In the genomic region with DNA sequence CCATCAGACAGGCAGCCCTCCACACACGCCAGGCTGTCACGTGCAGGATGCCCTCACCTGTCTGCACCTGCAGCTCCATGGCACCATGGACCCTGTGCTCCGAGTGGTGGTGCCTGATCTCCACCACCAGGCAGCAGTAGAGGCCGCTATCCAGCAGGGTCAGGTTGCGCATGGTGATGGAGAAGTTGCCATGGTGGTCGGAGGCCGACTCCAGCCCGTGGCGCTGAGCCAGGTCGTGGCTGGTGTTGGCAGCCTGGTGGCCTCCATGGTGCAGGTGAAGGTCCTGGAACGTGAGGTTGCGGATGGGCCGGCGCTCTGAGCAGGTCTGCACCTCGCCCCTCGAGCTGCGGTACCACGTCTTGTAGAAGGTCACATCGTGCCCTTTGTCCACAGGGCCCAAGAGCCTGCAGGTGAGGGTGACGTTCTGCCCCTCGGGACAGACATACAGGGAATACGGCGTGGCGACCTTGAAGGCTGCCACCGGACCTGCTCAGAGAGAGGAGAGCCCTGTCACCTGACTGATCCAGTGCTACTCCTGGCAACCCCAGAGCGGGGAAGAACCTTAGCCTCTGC, we compare ENCODE assay signal across 10 cellular contexts. TPM values are rescaled to one million over a fixed set of nuclear protein-coding genes. Genes with fewer than 3 reads are reported as not detected.
DNase-seq lines count a peak whose midpoint lies in the region; ATAC-seq and TF ChIP-seq lines count a peak whose summit lies in the region.
"Had no signal": no experiment of that assay in that cellular context is flagged by ENCODE, and none has a peak within 500 bp of the region (broad histone marks: within the 10 kb centered on the region; RNA-seq: fewer than 3 reads in every experiment).

No MANE protein-coding gene starts in this region.

- peak overlapping the region; percentile 48; the same call in 1 of the 2 replicates for H3K4ac ChIP-seq in IMR-90 (ENCODE audit: low read depth, low read length)

- ATAC-seq in DND-41 (ENCODE audit: insufficient read depth, low read depth) = no peak
- no peak for ATAC-seq in IMR-90 (ENCODE audit: low read depth)
- ATAC-seq in naive thymus-derived CD4-positive, alpha-beta T cell = no peak
- ATAC-seq in GM19351 (IDR thresholded peaks at IDR 0.05; ENCODE audit: unreplicated experiment) = no peak
- no peak for ATAC-seq in HG03039 (IDR thresholded peaks at IDR 0.05; ENCODE audit: unreplicated experiment)

- no peak overlapping the region for H3K18ac ChIP-seq in IMR-90 (ENCODE audit: low read depth, low read length)

- H3K9ac ChIP-seq in DND-41 (ENCODE audit: low read depth, low read length) = no peak overlapping the region
- H3K9ac ChIP-seq in IMR-90 (ENCODE audit: low read depth, low read length) = no peak overlapping the region

- DNase-seq in DND-41 = no peak
- no peak for DNase-seq in IMR-90
- no peak for DNase-seq in cardiac fibroblast (ENCODE audit: low read depth in 2 of 2)
- no peak for DNase-seq in naive thymus-derived CD4-positive, alpha-beta T cell
- DNase-seq in NCI-H2029 treated with DMSO at 0.1 percent for 48 hours (lab: John Stamatoyannopoulos, UW) = no peak
- DNase-seq in vagina (ENCODE audit: extremely low spot score in 2 of 2) = no peak
- DNase-seq: Calu3, NCI-H1436 had no signal

- TF ChIP-seq RAD21 in IMR-90 (IDR thresholded peaks at IDR 0.05; ENCODE audit: low read length) = no peak

- H2AFZ ChIP-seq in DND-41 (ENCODE audit: low read depth, low read length) = no peak overlapping the region
- peak overlapping the region; percentile 24 for H2AFZ ChIP-seq in IMR-90 (replicated peaks; ENCODE audit: low read length, poor library complexity)

- H3K4me1 ChIP-seq in DND-41 (ENCODE audit: insufficient read depth, low read length) = peaks cover 24% of the 10 kb centered on the region
- peaks cover 33% of the 10 kb centered on the region for H3K4me1 ChIP-seq in IMR-90 (ENCODE audit: control insufficient read depth, insufficient read depth, low read length)
- peaks cover 77 to 86% of the 10 kb centered on the region in 2 donors for H3K4me1 ChIP-seq in naive thymus-derived CD4-positive, alpha-beta T cell (ENCODE audit: control insufficient read depth in 2 of 2, insufficient read depth in 2 of 2, low read length in 2 of 2)
- H3K4me1 ChIP-seq in vagina = peaks cover 93% of the 10 kb centered on the region

- H3K4me3 ChIP-seq in DND-41 (ENCODE audit: low read depth in 1 of 2, low read length in 2 of 2) (no peak overlapping the region), IMR-90 (ENCODE audit: insufficient read depth, low read depth, low read length) (no peak overlapping the region), cardiac fibroblast (replicated peaks in 1 of 2; ENCODE audit: low read depth in 2 of 2, low read length in 2 of 2) (no peak overlapping the region), vagina (no peak overlapping the region)
- H3K4me3 ChIP-seq in naive thymus-derived CD4-positive, alpha-beta T cell (ENCODE audit: low read length) = no peak overlapping the region

- H3K27me3 ChIP-seq in DND-41 (ENCODE audit: insufficient read depth, low read length, poor library complexity) (no peaks in the 10 kb centered on the region), IMR-90 (ENCODE audit: control insufficient read depth, insufficient read depth, low read length) (no peaks in the 10 kb centered on the region; the same call in 1 of the 2 replicates), vagina (no peaks in the 10 kb centered on the region)
- no peaks in the 10 kb centered on the region for H3K27me3 ChIP-seq in naive thymus-derived CD4-positive, alpha-beta T cell (ENCODE audit: control insufficient read depth in 2 of 2, insufficient read depth in 2 of 2, low read length in 2 of 2)

- H3K36me3 ChIP-seq in DND-41 (ENCODE audit: insufficient read depth, low read length) = peaks cover 12% of the 10 kb centered on the region
- peaks cover 8% of the 10 kb centered on the region; the same call in 1 of the 2 replicates for H3K36me3 ChIP-seq in IMR-90 (ENCODE audit: control insufficient read depth, insufficient read depth, low read length)
- H3K36me3 ChIP-seq in naive thymus-derived CD4-positive, alpha-beta T cell (ENCODE audit: control insufficient read depth in 2 of 3, insufficient read depth in 3 of 3, low read length in 3 of 3) = peaks cover 0 to 68% (median 14%) of the 10 kb centered on the region in 3 experiments
- H3K36me3 ChIP-seq in vagina = peaks cover 0 to 30% of the 10 kb centered on the region in 2 donors

- H2BK120ac ChIP-seq in IMR-90 (ENCODE audit: low read depth, low read length) = peak overlapping the region; percentile 7; the same call in 1 of the 2 replicates

- H3K9me1 ChIP-seq in IMR-90 (ENCODE audit: insufficient read depth, low read length) = peaks cover 22% of the 10 kb centered on the region

- H3K9me3 Mint-ChIP-seq in naive thymus-derived CD4-positive, alpha-beta T cell = no peaks in the 10 kb centered on the region

- H3K9me3 ChIP-seq in DND-41 (ENCODE audit: insufficient read depth, low read length, severe bottlenecking) (no peaks in the 10 kb centered on the region), IMR-90 (ENCODE audit: control insufficient read depth, insufficient read depth, low read length) (no peaks in the 10 kb centered on the region), vagina (no peaks in the 10 kb centered on the region)
- H3K9me3 ChIP-seq in naive thymus-derived CD4-positive, alpha-beta T cell (ENCODE audit: control insufficient read depth in 2 of 3, low read length in 3 of 3) = no peaks in the 10 kb centered on the region

- no peaks in the 10 kb centered on the region; a peak in 1 of 4 replicates for H3K79me1 ChIP-seq in IMR-90 (ENCODE audit: low read depth in 1 of 2, low read length in 2 of 2)

- in situ Hi-C loops in IMR-90 (cut with MboI; ENCODE audit: low sequenced_read_pairs) = no loop called here

- 0 out of 2 replicates have a peak, but pooled peaks cover 4% of the 10 kb centered on the region for H4K20me1 ChIP-seq in DND-41 (ENCODE audit: insufficient read depth, low read length)
- H4K20me1 ChIP-seq in IMR-90 (ENCODE audit: insufficient read depth, low read length) = no peaks in the 10 kb centered on the region

- H3K79me2 ChIP-seq in DND-41 (ENCODE audit: insufficient read depth, low read length) = no peaks in the 10 kb centered on the region

- BruUV-seq in IMR-90 (replicated peaks; lab: Mats Ljungman, UMichigan) = no TSS peak

- CTCF ChIA-PET in IMR-90 (lab: Yijun Ruan, JAX) = no interaction called here
- CTCF ChIA-PET in naive thymus-derived CD4-positive, alpha-beta T cell (lab: Charles Lee) = interaction anchor here (1.1 to 2.1 kb wide), 3 partner anchors 13 to 54 kb away, joined by 3 to 4 read pairs (median 4); no protein-coding TSS in a partner anchor

- no peak for TF ChIP-seq POLR2A in IMR-90 (IDR thresholded peaks at IDR 0.05; ENCODE audit: low read depth, low read length)
- no peak for TF ChIP-seq POLR2A in vagina (IDR thresholded peaks at IDR 0.05)

- H3K4me2 ChIP-seq in DND-41 (ENCODE audit: insufficient read depth, low read length) (no peak overlapping the region), IMR-90 (ENCODE audit: low read depth, low read length) (no peak overlapping the region)

- peak overlapping the region; percentile 27; the same call in 1 of the 2 replicates for H2AK5ac ChIP-seq in IMR-90 (ENCODE audit: low read depth, low read length)

- H2AK9ac ChIP-seq in IMR-90 (replicated peaks; ENCODE audit: low read depth, low read length, poor library complexity) = no peak overlapping the region

- peak overlapping the region; percentile 13; the same call in 1 of the 2 replicates for H4K91ac ChIP-seq in IMR-90 (ENCODE audit: insufficient read depth, low read depth, low read length)

- H3K56ac ChIP-seq in IMR-90 (ENCODE audit: extremely low read depth, insufficient read depth, low read length) = no peak overlapping the region

- TF ChIP-seq CTCF in DND-41 (IDR thresholded peaks at IDR 0.05; ENCODE audit: borderline replicate concordance, extremely low read depth, low read length, poor library complexity, severe bottlenecking) (peak; percentile 37), IMR-90 (conservative IDR thresholded peaks at IDR 0.05; ENCODE audit: low read depth, low read length) (no peak), cardiac fibroblast (IDR thresholded peaks at IDR 0.05; ENCODE audit: low read depth, low read length) (peak; percentile 3), vagina (IDR thresholded peaks at IDR 0.05) (no peak)

- intact Hi-C loops in IMR-90 (cut with micrococcal nuclease) (no loop called here), vagina (cut with DNase I) (no loop called here)
- intact Hi-C loops in naive thymus-derived CD4-positive, alpha-beta T cell (cut with micrococcal nuclease) = no loop called here

- H3K27ac ChIP-seq in DND-41 (ENCODE audit: low read length) (peak overlapping the region; percentile 27; the same call in 1 of the 2 replicates), IMR-90 (ENCODE audit: insufficient read depth, low read length) (no peak overlapping the region), vagina (no peak overlapping the region)
- H3K27ac ChIP-seq in naive thymus-derived CD4-positive, alpha-beta T cell (ENCODE audit: low read depth, low read length) = peak overlapping the region; percentile 93

- no peak overlapping the region for H2BK5ac ChIP-seq in IMR-90 (ENCODE audit: low read depth, low read length, poor library complexity, severe bottlenecking)

- POLR2A ChIA-PET in IMR-90 (lab: Charles Lee; ENCODE audit: unreplicated experiment) = no interaction called here
- POLR2A ChIA-PET in naive thymus-derived CD4-positive, alpha-beta T cell (lab: Charles Lee) = interaction anchor here (0.9 to 25.7 kb wide), 4 partner anchors 11 to 35 kb away, joined by 3 to 863 read pairs (median 5); no protein-coding TSS in a partner anchor

- H3K36me3 Mint-ChIP-seq in naive thymus-derived CD4-positive, alpha-beta T cell = peaks cover 0 to 33% (median 15%) of the 10 kb centered on the region in 5 donors

- WGBS in IMR-90 (ENCODE audit: extremely low coverage in 2 of 2, insufficient read length in 1 of 2), 2 experiments = 94% methylated on average over 22 of the region's 26 CpGs; no CpG with 5 or more reads in 1 of the 2 experiments

- no peaks in the 10 kb centered on the region for H3K27me3 Mint-ChIP-seq in naive thymus-derived CD4-positive, alpha-beta T cell

- H3K27ac Mint-ChIP-seq in naive thymus-derived CD4-positive, alpha-beta T cell = peak overlapping the region; percentile 69 to 99 (median 92)

- H3K4me1 Mint-ChIP-seq in naive thymus-derived CD4-positive, alpha-beta T cell = peaks cover 67 to 94% (median 83%) of the 10 kb centered on the region in 7 donors

- H3K4me3 Mint-ChIP-seq in naive thymus-derived CD4-positive, alpha-beta T cell = peak overlapping the region in 6 of 10 donors; percentile 17 to 89 (median 64)

- no peak overlapping the region for H4K8ac ChIP-seq in IMR-90 (ENCODE audit: low read depth in 2 of 2, low read length in 2 of 2)

- no peak overlapping the region for H3K23ac ChIP-seq in IMR-90 (ENCODE audit: low read depth, low read length)

- no peak overlapping the region for H4K5ac ChIP-seq in IMR-90 (ENCODE audit: low read depth, low read length)

- dilution Hi-C loops in IMR-90 (cut with HindIII; ENCODE audit: low sequenced_read_pairs, unreplicated experiment) = no loop called here

- peak overlapping the region; percentile 4 for H2BK20ac ChIP-seq in IMR-90 (ENCODE audit: low read depth, low read length)

- no peak overlapping the region for H2BK15ac ChIP-seq in IMR-90 (ENCODE audit: low read depth, low read length)

- no peak overlapping the region for H3K14ac ChIP-seq in IMR-90 (replicated peaks; ENCODE audit: low read depth, low read length)

RNA-seq across cellular contexts. Expression of a gene that starts 11.7 kb away (rescaled TPM):
- total RNA-seq in IMR-90 (2012; rRNA removed) (5.0 and 5.3 TPM in 2 replicates), vagina (96.5 TPM)
- 23.8 and 25.1 TPM in 2 replicates for polyA plus RNA-seq in IMR-90 (2012; rRNA removed)
- 17.6 and 24.1 TPM in 2 replicates for polyA plus RNA-seq in IMR-90 (2012; cell fraction: cytosol; rRNA removed)
- 10.6 and 25.6 TPM in 2 replicates for polyA plus RNA-seq in IMR-90 (2012; cell fraction: nucleus; rRNA removed; ENCODE audit: low replicate concordance)
- 100 to 1,000 TPM in 3 of 5 experiments, 10 to 100 TPM in 2; 91.1 to 271 (median 101) TPM for total RNA-seq in naive thymus-derived CD4-positive, alpha-beta T cell
- polyA plus RNA-seq in naive thymus-derived CD4-positive, alpha-beta T cell = 100 to 1,000 TPM; 220 to 300 TPM

RNA-seq across cellular contexts. Expression of a gene that starts 42.0 kb away (rescaled TPM):
- total RNA-seq in IMR-90 (2012; rRNA removed) (under 0.01 TPM in 1 of 2 replicates, not detected in the other), vagina (0.49 TPM)
- polyA plus RNA-seq in IMR-90 (2012; rRNA removed) = not detected in 2 replicates
- polyA plus RNA-seq in IMR-90 (2012; cell fraction: cytosol; rRNA removed) = not detected in 2 replicates
- polyA plus RNA-seq in IMR-90 (2012; cell fraction: nucleus; rRNA removed; ENCODE audit: low replicate concordance) = not detected in 2 replicates
- total RNA-seq in naive thymus-derived CD4-positive, alpha-beta T cell = 1 to 10 TPM in 1 of 5 experiments, under 1 TPM in 4; 0.13 to 1.0 (median 0.19) TPM
- not detected for polyA plus RNA-seq in naive thymus-derived CD4-positive, alpha-beta T cell
- total RNA-seq: Calu3 had no signal

Comparison
In these comparisons a context has a peak if more than half of its experiments do, and no peak if none do; other contexts are left out.
1. H3K27ac ChIP-seq: peak in DND-41 (single experiment) and naive thymus-derived CD4-positive, alpha-beta T cell (single experiment); none in IMR-90 (single experiment) and vagina (single experiment).
2. CTCF ChIP-seq: peak in DND-41 (single experiment) and cardiac fibroblast (single experiment); none in IMR-90 (single experiment) and vagina (0 of 3).
3. RNA of a gene that starts 11.7 kb away (total RNA-seq): 91.1 to 271 TPM in naive thymus-derived CD4-positive, alpha-beta T cell and 96.5 TPM in vagina (single experiment); 5.0 to 5.3 TPM in IMR-90; every median in the first group is over 10 times any median in the second.